8 cellular contexts compared by ENCODE assay signal in genomic region chr12:56221757-56222530, GRCh38. TPM values are rescaled to one million over a fixed set of nuclear protein-coding genes. Genes with fewer than 3 reads are reported as not detected.
A peak's percentile ranks its signal among the peaks of the same experiment; 100 is the strongest.
DNase-seq lines count a peak whose midpoint lies in the region; ATAC-seq, FAIRE-seq and TF ChIP-seq lines count a peak whose summit lies in the region.

Gene RNF41, minus strand, starts transcription at chr12:56221922. Its CDS starts 7,875 bp downstream, at chr12:56214047.

- no peaks in the 10 kb centered on the region for H3K27me3 Mint-ChIP-seq in natural killer cell treated with Interleukin-12 subunit alpha and Interleukin-12 subunit beta and Interleukin-15 and Interleukin-18, amount 100 ng/mL, for 72 hours

- H3K27ac Mint-ChIP-seq in natural killer cell treated with Interleukin-12 subunit alpha and Interleukin-12 subunit beta and Interleukin-15 and Interleukin-18, amount 100 ng/mL, for 72 hours, result peak within 1 kb of the TSS; percentile 98 to 100

- peaks cover 25% of the 10 kb centered on the region for H3K79me2 ChIP-seq in Loucy (ENCODE audit: insufficient read depth, low read length)

- no peaks in the 10 kb centered on the region for H3K36me3 ChIP-seq in Loucy (ENCODE audit: insufficient read depth, low read length)

- no peaks in the 10 kb centered on the region for H3K9me2 ChIP-seq in Loucy (replicated peaks; ENCODE audit: low read depth, low read length)

- peak within 1 kb of the TSS; percentile 90 for H3K4me3 ChIP-seq in Loucy (ENCODE audit: low read length, poor library complexity, severe bottlenecking)

- H3K36me3 Mint-ChIP-seq in natural killer cell treated with Interleukin-12 subunit alpha and Interleukin-12 subunit beta and Interleukin-15 and Interleukin-18, amount 100 ng/mL, for 72 hours, result no peaks in the 10 kb centered on the region

- peak within 1 kb of the TSS; percentile 99 for H3K4me3 Mint-ChIP-seq in natural killer cell treated with Interleukin-12 subunit alpha and Interleukin-12 subunit beta and Interleukin-15 and Interleukin-18, amount 100 ng/mL, for 72 hours

- peak within 1 kb of the TSS; percentile 89 for H3K9ac ChIP-seq in Loucy (ENCODE audit: low read depth, low read length, poor library complexity, severe bottlenecking)

- peaks cover 35 to 48% of the 10 kb centered on the region in 2 donors for H3K4me1 Mint-ChIP-seq in natural killer cell treated with Interleukin-12 subunit alpha and Interleukin-12 subunit beta and Interleukin-15 and Interleukin-18, amount 100 ng/mL, for 72 hours (ENCODE audit: low read depth in 2 of 2)

- peaks cover 6% of the 10 kb centered on the region for H4K20me1 ChIP-seq in Loucy (ENCODE audit: insufficient read depth, low read length, poor library complexity, severe bottlenecking)

- peak; percentile 87 for FAIRE-seq in H54 (lab: Jason Lieb, UNC)

- no peaks in the 10 kb centered on the region for H3F3A ChIP-seq in Loucy (ENCODE audit: low read depth)

- peak; percentile 80 for TF ChIP-seq POLR2A in H54 (IDR thresholded peaks at IDR 0.05; ENCODE audit: low read depth, low read length)
- TF ChIP-seq POLR2A in Raji (IDR thresholded peaks at IDR 0.05; ENCODE audit: insufficient read depth, low read depth, low read length), result peak; percentile 97

- H3K9me3 Mint-ChIP-seq in natural killer cell treated with Interleukin-12 subunit alpha and Interleukin-12 subunit beta and Interleukin-15 and Interleukin-18, amount 100 ng/mL, for 72 hours, result no peaks in the 10 kb centered on the region

- DNase-seq in EL (peak; percentile 98), H54 (ENCODE audit: insufficient read length, low spot score) (peak; percentile 96), fibroblast of peridontal ligament (ENCODE audit: extremely low read depth) (peak; percentile 97)
- peak; percentile 84 for DNase-seq in activated T-helper 9 cell treated with anti-CD3 and anti-CD28 coated beads, Interleukin-2, amount 50 U/mL, for 16 hours (ENCODE audit: low read depth)
- DNase-seq in natural killer cell treated with Interleukin-12 subunit alpha and Interleukin-12 subunit beta and Interleukin-15 and Interleukin-18, amount 100 ng/mL, for 72 hours (ENCODE audit: low spot score), result peak; percentile 94
- peak; percentile 95 for DNase-seq in stimulated activated naive CD8-positive, alpha-beta T cell treated with anti-CD3 and anti-CD28 coated beads, Interleukin-15, Interleukin-2, amounts not matched to agents 100 U/mL and 50 U/mL, for 24 hours

- no peaks in the 10 kb centered on the region for H3K9me3 ChIP-seq in Loucy (ENCODE audit: insufficient read depth, low read depth, low read length)

- ATAC-seq in natural killer cell treated with Interleukin-12 subunit alpha and Interleukin-12 subunit beta and Interleukin-15 and Interleukin-18, amount 100 ng/mL, for 72 hours, result peak; percentile 91 to 93
- ATAC-seq in stimulated activated naive CD8-positive, alpha-beta T cell treated with anti-CD3 and anti-CD28 coated beads, Interleukin-15, Interleukin-2, amounts not matched to agents 100 U/mL and 50 U/mL, for 24 hours, result peak; percentile 88

- peak within 1 kb of the TSS; percentile 78 for H2AFZ ChIP-seq in Loucy (ENCODE audit: low read length)

- H3K4me2 ChIP-seq in Loucy (ENCODE audit: low read depth, low read length, poor library complexity, severe bottlenecking), result peak within 1 kb of the TSS; percentile 98

- TF ChIP-seq CTCF in Loucy (conservative IDR thresholded peaks at IDR 0.05; ENCODE audit: low read length), result 0 out of 2 replicates have a peak, but pooled peaks have one; percentile 10

- H3K27me3 ChIP-seq in Loucy (ENCODE audit: insufficient read depth, low read length, poor library complexity, severe bottlenecking), result no peaks in the 10 kb centered on the region

- H3K4me1 ChIP-seq in Loucy (ENCODE audit: insufficient read depth, low read length, poor library complexity, severe bottlenecking), result peaks cover 28% of the 10 kb centered on the region

RNA-seq across cellular contexts. Expression of gene RNF41, which starts in this region (rescaled TPM):
- total RNA-seq in natural killer cell treated with Interleukin-12 subunit alpha and Interleukin-12 subunit beta and Interleukin-15 and Interleukin-18, amount 100 ng/mL, for 72 hours, result 10 to 100 TPM; 34.1 to 48.8 TPM

Comparison
In these comparisons a context has a peak if more than half of its experiments do, and no peak if none do; other contexts are left out.
1. Peak in every context shown above with its lines: DNase-seq, ATAC-seq and H3K4me3 ChIP-seq.